In genomic region chr14:58073516-58073915, GRCh38 we compare ENCODE assay signal across 23 cellular contexts.
"Had no signal": no experiment of that assay in that cellular context is flagged by ENCODE, and none has a peak within 500 bp of the region (broad histone marks: within the 10 kb centered on the region; RNA-seq: fewer than 3 reads in every experiment).

No MANE protein-coding gene starts in this region.

- H3K27me3 ChIP-seq: hepatocyte, ovary, right atrium auricular region, right lobe of liver, stomach, testis, thyroid gland, transverse colon, upper lobe of left lung had no signal

- H3K9me3 ChIP-seq: left ventricle myocardium inferior, mucosa of descending colon, ovary, right atrium auricular region, right lobe of liver, stomach, testis, thyroid gland, transverse colon, upper lobe of left lung had no signal

- DNase-seq: islet precursor cell; left ventricle myocardium inferior; midbrain; mucosa of descending colon; naive thymus-derived CD4-positive, alpha-beta T cell; ovary; right lobe of liver; stimulated activated CD4-positive, alpha-beta T cell treated with anti-CD3 and anti-CD28 coated beads, Interleukin-1b, Interleukin-23, amount 100 ng/mL, for 48 hours; stimulated activated CD4-positive, alpha-beta T cell treated with anti-CD3 and anti-CD28 coated beads, Interleukin-2, amount 100 ng/mL, for 48 hours; stimulated activated naive B cell treated with anti-CD40 and anti-IgM and Interleukin-4, amounts not matched to agents 10 μg/mL and 1 μg/mL and 100 μg/mL, for 72 hours; stimulated activated naive CD8-positive, alpha-beta T cell treated with anti-CD3 and anti-CD28 coated beads, Interleukin-15, Interleukin-2, amounts not matched to agents 100 U/mL and 50 U/mL, for 24 hours; stomach; testis; thyroid gland; transverse colon; upper lobe of left lung had no signal

- H3K4me1 ChIP-seq: testis, thyroid gland had no signal

- H3K4me3 ChIP-seq: hepatocyte, left ventricle myocardium inferior, lung, mucosa of descending colon, ovary, right atrium auricular region, right lobe of liver, smooth muscle cell, stomach, testis, thyroid gland, transverse colon, upper lobe of left lung had no signal

- H2AFZ ChIP-seq: hepatocyte had no signal

- H3K36me3 ChIP-seq: left ventricle myocardium inferior, ovary, right atrium auricular region, right lobe of liver, stomach, thyroid gland, transverse colon, upper lobe of left lung had no signal

- H3K79me2 ChIP-seq: hepatocyte had no signal

- ATAC-seq: mucosa of descending colon; naive thymus-derived CD4-positive, alpha-beta T cell; natural killer cell treated with Interleukin-12 subunit alpha and Interleukin-12 subunit beta and Interleukin-15 and Interleukin-18, amount 100 ng/mL, for 72 hours; right lobe of liver; stimulated activated naive CD8-positive, alpha-beta T cell treated with anti-CD3 and anti-CD28 coated beads, Interleukin-15, Interleukin-2, amounts not matched to agents 100 U/mL and 50 U/mL, for 24 hours had no signal

- H3K9me3 Mint-ChIP-seq: naive thymus-derived CD4-positive, alpha-beta T cell; natural killer cell treated with Interleukin-12 subunit alpha and Interleukin-12 subunit beta and Interleukin-15 and Interleukin-18, amount 100 ng/mL, for 72 hours; stimulated activated naive B cell treated with anti-CD40 and anti-IgM and Interleukin-4, amounts not matched to agents 10 μg/mL and 1 μg/mL and 100 μg/mL, for 72 hours had no signal

- H3K4me2 ChIP-seq: hepatocyte, smooth muscle cell had no signal

- H3K36me3 Mint-ChIP-seq: memory B cell; naive thymus-derived CD4-positive, alpha-beta T cell; natural killer cell treated with Interleukin-12 subunit alpha and Interleukin-12 subunit beta and Interleukin-15 and Interleukin-18, amount 100 ng/mL, for 72 hours; stimulated activated naive B cell treated with anti-CD40 and anti-IgM and Interleukin-4, amounts not matched to agents 10 μg/mL and 1 μg/mL and 100 μg/mL, for 72 hours had no signal

- H3K4me1 Mint-ChIP-seq: memory B cell; naive thymus-derived CD4-positive, alpha-beta T cell; stimulated activated naive B cell treated with anti-CD40 and anti-IgM and Interleukin-4, amounts not matched to agents 10 μg/mL and 1 μg/mL and 100 μg/mL, for 72 hours had no signal

- H3K27ac Mint-ChIP-seq: memory B cell; natural killer cell treated with Interleukin-12 subunit alpha and Interleukin-12 subunit beta and Interleukin-15 and Interleukin-18, amount 100 ng/mL, for 72 hours; progenitor cell of endocrine pancreas; stimulated activated naive B cell treated with anti-CD40 and anti-IgM and Interleukin-4, amounts not matched to agents 10 μg/mL and 1 μg/mL and 100 μg/mL, for 72 hours had no signal

- H3K27ac ChIP-seq: hepatocyte, left ventricle myocardium inferior, ovary, right atrium auricular region, right lobe of liver, stomach, testis, thyroid gland, transverse colon, upper lobe of left lung had no signal

- H3K4me3 Mint-ChIP-seq: memory B cell; naive thymus-derived CD4-positive, alpha-beta T cell; natural killer cell treated with Interleukin-12 subunit alpha and Interleukin-12 subunit beta and Interleukin-15 and Interleukin-18, amount 100 ng/mL, for 72 hours; stimulated activated naive B cell treated with anti-CD40 and anti-IgM and Interleukin-4, amounts not matched to agents 10 μg/mL and 1 μg/mL and 100 μg/mL, for 72 hours had no signal

- H3K27me3 Mint-ChIP-seq: progenitor cell of endocrine pancreas had no signal
